1 cellular context compared by ENCODE assay signal in genomic region chr3:62293051-62293780, GRCh38.
TF ChIP-seq lines count a peak whose summit lies in the region.

No MANE protein-coding gene starts in this region.

TF ChIP-seq in GM23338, 12 proteins besides CTCF, POLR2A, EP300 and RAD21 (continued from another document):
- no peak for TF ChIP-seq EZH2 (IDR thresholded peaks at IDR 0.05; ENCODE audit: low read depth, unreplicated experiment)
- no peak for TF ChIP-seq ETS1 (IDR thresholded peaks at IDR 0.05)
